ENCODE assay signal across 23 cellular contexts in the genomic region with DNA sequence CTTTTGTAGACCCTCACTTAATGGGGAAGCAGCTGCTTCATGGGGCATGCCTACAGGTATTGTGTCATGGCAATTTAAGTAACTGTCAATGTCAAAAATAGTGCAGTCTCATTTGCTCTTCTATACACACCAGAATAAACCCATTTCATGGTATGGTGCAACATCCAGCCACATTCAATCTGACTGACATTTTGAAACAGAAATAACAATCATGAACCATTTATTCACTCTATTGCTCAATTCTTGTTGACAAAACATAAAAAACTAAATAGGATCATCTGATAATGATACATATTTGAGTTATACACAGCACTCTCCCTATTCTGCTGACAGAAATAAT.
"Had no signal": no experiment of that assay in that cellular context is flagged by ENCODE, and none has a peak within 500 bp of the region (broad histone marks: within the 10 kb centered on the region; RNA-seq: fewer than 3 reads in every experiment).

No MANE protein-coding gene starts in this region.

- H3K4me1 ChIP-seq: esophagus muscularis mucosa, foreskin keratinocyte, gastroesophageal sphincter, heart left ventricle, testis, tibial artery had no signal

- H3K36me3 ChIP-seq: colonic mucosa, esophagus muscularis mucosa, gastroesophageal sphincter, heart left ventricle, right lobe of liver, tibial artery had no signal

- H3K36me3 Mint-ChIP-seq: memory B cell; natural killer cell; stimulated activated naive B cell treated with anti-CD40 and anti-IgM and Interleukin-4, amounts not matched to agents 10 μg/mL and 1 μg/mL and 100 μg/mL, for 72 hours; type B pancreatic cell had no signal

- H3K4me3 ChIP-seq: colonic mucosa, esophagus muscularis mucosa, gastroesophageal sphincter, heart left ventricle, hepatocyte, lung, right lobe of liver, testis, tibial artery had no signal

- H3K27me3 Mint-ChIP-seq: dendritic cell treated with granulocyte-macrophage colony-stimulating factor and Interleukin-4, amounts not matched to agents 40 ng/mL and 50 ng/mL, for 4 days; progenitor cell of endocrine pancreas; type B pancreatic cell had no signal

- H3K9me3 ChIP-seq: colonic mucosa, esophagus muscularis mucosa, gastroesophageal sphincter, heart left ventricle, right lobe of liver, testis, tibial artery had no signal

- H3K27ac ChIP-seq: colonic mucosa, esophagus muscularis mucosa, foreskin keratinocyte, gastroesophageal sphincter, heart left ventricle, hepatocyte, parathyroid adenoma, right lobe of liver, testis, tibial artery had no signal

- H3K9me3 Mint-ChIP-seq: dendritic cell treated with granulocyte-macrophage colony-stimulating factor and Interleukin-4, amounts not matched to agents 40 ng/mL and 50 ng/mL, for 4 days; memory B cell; natural killer cell; stimulated activated naive B cell treated with anti-CD40 and anti-IgM and Interleukin-4, amounts not matched to agents 10 μg/mL and 1 μg/mL and 100 μg/mL, for 72 hours; stimulated activated naive CD8-positive, alpha-beta T cell treated with anti-CD3 and anti-CD28 coated beads, Interleukin-15, amount 100 ng/mL, for 72 hours; type B pancreatic cell had no signal

- H3K4me1 Mint-ChIP-seq: memory B cell; natural killer cell; stimulated activated naive CD8-positive, alpha-beta T cell treated with anti-CD3 and anti-CD28 coated beads, Interleukin-15, amount 100 ng/mL, for 72 hours had no signal

- H3K27ac Mint-ChIP-seq: dendritic cell treated with granulocyte-macrophage colony-stimulating factor and Interleukin-4, amounts not matched to agents 40 ng/mL and 50 ng/mL, for 4 days; memory B cell; natural killer cell; progenitor cell of endocrine pancreas; stimulated activated naive B cell treated with anti-CD40 and anti-IgM and Interleukin-4, amounts not matched to agents 10 μg/mL and 1 μg/mL and 100 μg/mL, for 72 hours; stimulated activated naive CD8-positive, alpha-beta T cell treated with anti-CD3 and anti-CD28 coated beads, Interleukin-15, amount 100 ng/mL, for 72 hours; type B pancreatic cell had no signal

- DNase-seq: colonic mucosa; effector memory CD4-positive, alpha-beta T cell; foreskin keratinocyte; heart left ventricle; kidney; natural killer cell; right lobe of liver; small intestine; stimulated activated CD4-positive, alpha-beta T cell treated with anti-CD3 and anti-CD28 coated beads, Interleukin-15, amount 100 ng/mL, for 24 hours; stimulated activated CD4-positive, alpha-beta T cell treated with anti-CD3 and anti-CD28 coated beads, Interleukin-2, amount 100 ng/mL, for 48 hours; stimulated activated naive B cell treated with anti-CD40 and anti-IgM and Interleukin-4, amounts not matched to agents 10 μg/mL and 1 μg/mL and 100 μg/mL, for 72 hours; stimulated activated naive CD8-positive, alpha-beta T cell treated with anti-CD3 and anti-CD28 coated beads, Interleukin-15, amount 100 ng/mL, for 72 hours; testis; tibial artery had no signal

- H3K27me3 ChIP-seq: colonic mucosa, esophagus muscularis mucosa, foreskin keratinocyte, gastroesophageal sphincter, heart left ventricle, hepatocyte, right lobe of liver, testis, tibial artery had no signal

- H3K4me3 Mint-ChIP-seq: dendritic cell treated with granulocyte-macrophage colony-stimulating factor and Interleukin-4, amounts not matched to agents 40 ng/mL and 50 ng/mL, for 4 days; memory B cell; natural killer cell; stimulated activated naive B cell treated with anti-CD40 and anti-IgM and Interleukin-4, amounts not matched to agents 10 μg/mL and 1 μg/mL and 100 μg/mL, for 72 hours; stimulated activated naive CD8-positive, alpha-beta T cell treated with anti-CD3 and anti-CD28 coated beads, Interleukin-15, amount 100 ng/mL, for 72 hours; type B pancreatic cell had no signal
